In the genomic region with DNA sequence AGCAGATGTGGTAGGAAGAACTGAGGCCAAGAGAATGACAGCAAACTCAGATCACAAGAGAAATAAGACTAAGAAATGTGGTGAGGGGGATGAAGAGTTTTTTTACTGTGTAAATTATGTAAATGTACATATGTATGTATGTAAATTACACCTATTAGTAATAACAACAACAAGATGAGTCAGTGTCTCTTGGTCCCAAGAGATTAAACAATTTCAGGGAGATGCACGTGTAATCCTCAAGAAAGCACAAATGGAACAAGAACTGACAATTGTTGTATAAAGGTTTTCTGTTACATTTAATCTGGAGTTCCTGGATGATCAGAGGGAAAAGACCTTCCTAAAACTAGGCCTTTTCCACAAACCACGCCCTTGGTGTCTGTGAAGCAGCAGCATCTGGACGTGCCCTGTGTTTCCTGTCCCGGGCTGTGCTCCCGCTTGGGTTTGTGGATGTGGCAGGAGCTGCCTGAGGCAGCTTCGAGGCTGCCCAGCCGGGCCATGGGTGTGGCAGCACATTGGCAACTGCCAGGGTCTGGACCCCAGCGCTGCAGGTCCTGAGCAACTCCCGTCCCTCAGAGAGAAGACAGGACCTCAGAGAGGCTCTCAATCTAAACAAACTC, we compare ENCODE assay signal across 18 cellular contexts. TPM values are rescaled to one million over a fixed set of nuclear protein-coding genes. Genes with fewer than 3 reads are reported as not detected.
DNase-seq lines count a peak whose midpoint lies in the region; ATAC-seq and TF ChIP-seq lines count a peak whose summit lies in the region.
"Had no signal": no experiment of that assay in that cellular context is flagged by ENCODE, and none has a peak within 500 bp of the region (broad histone marks: within the 10 kb centered on the region; RNA-seq: fewer than 3 reads in every experiment).

No MANE protein-coding gene starts in this region.

- peaks cover 22% of the 10 kb centered on the region for H3K4me1 Mint-ChIP-seq in osteocyte (ENCODE audit: unreplicated experiment)
- H3K4me1 Mint-ChIP-seq in CD8-positive, alpha-beta T cell (ENCODE audit: low read depth): peaks cover 6% of the 10 kb centered on the region

- no peak overlapping the region for H3K4me3 Mint-ChIP-seq in osteocyte (ENCODE audit: unreplicated experiment)
- H3K4me3 Mint-ChIP-seq in CD8-positive, alpha-beta T cell: no peak overlapping the region

- no peaks in the 10 kb centered on the region for H3K27me3 Mint-ChIP-seq in osteocyte (ENCODE audit: unreplicated experiment)
- no peaks in the 10 kb centered on the region for H3K27me3 Mint-ChIP-seq in CD8-positive, alpha-beta T cell (ENCODE audit: low read depth)

- peaks cover 26% of the 10 kb centered on the region for H3K36me3 ChIP-seq in MG63
- peaks cover 8% of the 10 kb centered on the region for H3K36me3 ChIP-seq in CD8-positive, alpha-beta T cell (ENCODE audit: insufficient read depth, low read length)

- no peaks in the 10 kb centered on the region for H3K9me3 ChIP-seq in MG63
- no peaks in the 10 kb centered on the region for H3K9me3 ChIP-seq in CD8-positive, alpha-beta T cell (ENCODE audit: low read length)
- H3K9me3 ChIP-seq: upper lobe of left lung had no signal

- H3K9me3 Mint-ChIP-seq in osteocyte (ENCODE audit: unreplicated experiment): no peaks in the 10 kb centered on the region
- no peaks in the 10 kb centered on the region for H3K9me3 Mint-ChIP-seq in CD8-positive, alpha-beta T cell

- no peaks in the 10 kb centered on the region for H3K27me3 ChIP-seq in MG63
- H3K27me3 ChIP-seq in CD8-positive, alpha-beta T cell (ENCODE audit: insufficient read depth, low read length): no peaks in the 10 kb centered on the region
- H3K27me3 ChIP-seq: upper lobe of left lung had no signal

- no peak for TF ChIP-seq CTCF in osteocyte (IDR thresholded peaks at IDR 0.05)
- TF ChIP-seq CTCF in CD8-positive, alpha-beta T cell (IDR thresholded peaks at IDR 0.05): no peak

- ATAC-seq in esophagus mucosa (peak; percentile 33), GM18517 (IDR thresholded peaks at IDR 0.05; ENCODE audit: unreplicated experiment) (no peak)
- ATAC-seq in CD8-positive, alpha-beta T cell: no peak

- intact Hi-C loops in CD8-positive, alpha-beta T cell (cut with DNase I, micrococcal nuclease): loop anchor here in 1 of 2 experiments (10.0 kb wide), 1 partner anchor 90 kb away; no protein-coding TSS in a partner anchor

- H3K27ac Mint-ChIP-seq in osteocyte (ENCODE audit: unreplicated experiment): peak overlapping the region; percentile 90
- H3K27ac Mint-ChIP-seq in CD8-positive, alpha-beta T cell: no peak overlapping the region

- DNase-seq in EH (ENCODE audit: low read depth) (peak; percentile 67), MG63 (peak; percentile 42), osteocyte (ENCODE audit: extremely low spot score, unreplicated experiment) (no peak), NCI-H510A (lab: John Stamatoyannopoulos, UW) (no peak), NCI-H1105 treated with DMSO at 0.1 percent for 48 hours (lab: John Stamatoyannopoulos, UW) (no peak)
- DNase-seq in CD8-positive, alpha-beta T cell: no peak
- DNase-seq: activated CD4-positive, alpha-beta T cell treated with anti-CD3 and anti-CD28 coated beads for 1 hour; activated T-cell treated with anti-CD3 and anti-CD28 coated beads, Interleukin-2, amount 50 U/mL, for 48 hours; cortex of kidney; NCI-H1436; NCI-H446; PC-9 had no signal

- no peak overlapping the region for H3K27ac ChIP-seq in CD8-positive, alpha-beta T cell (ENCODE audit: low read depth, low read length)
- H3K27ac ChIP-seq: C4-2B, PC-9, upper lobe of left lung had no signal

- POLR2A ChIA-PET in CD8-positive, alpha-beta T cell (lab: Charles Lee): no interaction called here

- peaks cover 12% of the 10 kb centered on the region for H3K36me3 Mint-ChIP-seq in osteocyte (ENCODE audit: unreplicated experiment)
- peaks cover 70% of the 10 kb centered on the region for H3K36me3 Mint-ChIP-seq in CD8-positive, alpha-beta T cell

- CTCF ChIA-PET in CD8-positive, alpha-beta T cell (lab: Charles Lee): no interaction called here

- H3K4me1 ChIP-seq in CD8-positive, alpha-beta T cell (ENCODE audit: insufficient read depth, low read length): no peaks in the 10 kb centered on the region

- no peak overlapping the region for H3K4me3 ChIP-seq in MG63
- H3K4me3 ChIP-seq in CD8-positive, alpha-beta T cell (ENCODE audit: low read depth, low read length): no peak overlapping the region
- H3K4me3 ChIP-seq: PC-9, upper lobe of left lung had no signal

RNA-seq across cellular contexts. Expression of a gene that starts 1.0 kb away (rescaled TPM):
- not detected in 2 replicates for total RNA-seq in MG63 (2014; rRNA removed; shearing (Covaris generic); ENCODE audit: low replicate concordance)
- not detected for total RNA-seq in esophagus mucosa
- total RNA-seq in osteocyte: not detected in 2 replicates
- not detected for total RNA-seq in CD8-positive, alpha-beta T cell
- total RNA-seq: Daoy, frontal cortex, PC-9, upper lobe of left lung had no signal

RNA-seq across cellular contexts. Expression of a gene that starts 49.5 kb away (rescaled TPM):
- total RNA-seq in MG63 (2014; rRNA removed; shearing (Covaris generic); ENCODE audit: low replicate concordance): 7.1 and 20.6 TPM in 2 replicates
- total RNA-seq in esophagus mucosa (16.3 TPM), osteocyte (14.1 and 19.1 TPM in 2 replicates)
- total RNA-seq in CD8-positive, alpha-beta T cell: 1 to 10 TPM; 6.3 to 7.9 TPM

Comparison
In these comparisons a context has a peak if more than half of its experiments do, and no peak if none do; other contexts are left out.
1. DNase-seq: peak in EH (single experiment) and MG63 (single experiment); none in osteocyte (single experiment), NCI-H510A (single experiment), CD8-positive, alpha-beta T cell (0 of 7) and NCI-H1105 treated with DMSO at 0.1 percent for 48 hours (single experiment).